8 cellular contexts compared by ENCODE assay signal in the genomic region with DNA sequence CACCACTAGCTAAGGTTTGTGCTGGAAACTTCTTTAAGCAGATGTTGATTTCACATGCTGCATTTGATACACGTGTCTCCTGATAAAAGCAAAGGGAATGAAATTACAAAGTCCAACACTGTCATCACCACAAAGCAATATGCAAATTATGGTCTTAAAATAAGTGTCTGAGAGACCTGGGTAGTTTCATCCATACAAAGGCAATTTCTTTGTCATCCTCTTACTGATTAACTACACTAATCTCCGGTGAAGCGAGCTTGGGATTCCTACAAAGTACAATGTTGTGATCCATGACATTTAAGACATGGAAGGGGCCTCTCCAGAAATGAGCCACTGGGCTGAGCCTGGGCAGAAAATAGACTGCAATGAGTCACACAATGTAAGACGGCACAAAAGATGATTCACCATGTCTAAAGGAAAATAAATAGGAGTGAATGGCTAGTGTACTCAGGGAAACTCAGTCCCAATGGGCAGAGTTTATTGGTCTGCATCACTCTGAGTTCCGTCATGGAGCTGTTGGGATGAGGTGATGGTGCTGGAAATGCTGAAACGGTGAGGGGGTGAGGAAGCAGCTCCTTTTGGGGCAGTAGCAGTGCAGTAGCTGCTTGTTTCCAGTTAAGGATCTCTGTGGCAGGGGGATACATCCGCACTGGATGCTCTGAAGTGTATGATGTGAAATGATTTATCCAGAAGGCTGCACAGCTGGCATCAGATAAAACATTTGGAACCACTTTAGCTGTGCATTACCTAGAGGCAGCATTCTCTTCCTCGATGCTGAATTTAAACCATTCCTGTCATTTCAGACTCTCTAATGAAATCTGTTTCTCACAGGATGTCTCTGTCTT.
DNase-seq lines count a peak whose midpoint lies in the region; ATAC-seq and TF ChIP-seq lines count a peak whose summit lies in the region.

No MANE protein-coding gene starts in this region.

- WGBS in endodermal cell (ENCODE audit: insufficient coverage in 1 of 2, insufficient read length in 1 of 2), 2 experiments = 87 to 96% methylated on average over 5 to 8 of the region's 8 CpGs

- H3K4me3 ChIP-seq in endodermal cell (ENCODE audit: low read length) = no peak overlapping the region

- H3K4me1 ChIP-seq in endodermal cell (ENCODE audit: control insufficient read depth, insufficient read depth, low read length) = peaks cover 10% of the 10 kb centered on the region

- DNase-seq in HFFc6 (peak; percentile 98), MV-4-11 (lab: John Stamatoyannopoulos, UW) (peak; percentile 55), endodermal cell (no peak), occipital lobe (lab: John Stamatoyannopoulos, UW) (peak; percentile 34)
- DNase-seq in stimulated activated CD4-positive, alpha-beta T cell treated with anti-CD3 and anti-CD28 coated beads, Interleukin-2, amount 100 ng/mL, for 48 hours = no peak
- no peak for DNase-seq in NK-92 treated with Interleukin-12 subunit alpha and Interleukin-12 subunit beta, amount 100 ng/mL, for 24 hours (lab: John Stamatoyannopoulos, UW)
- DNase-seq in activated T-cell treated with anti-CD3 and anti-CD28 coated beads, Interleukin-2, amount 50 U/mL, for 4 hours = no peak

- H3K27me3 Mint-ChIP-seq in HFFc6 (ENCODE audit: insufficient read depth) (no peaks in the 10 kb centered on the region), endodermal cell (ENCODE audit: insufficient read depth) (no peaks in the 10 kb centered on the region)
- H3K27me3 Mint-ChIP-seq in activated T-cell treated with anti-CD3 and anti-CD28 coated beads, Interleukin-2, amount 50 U/mL, for 4 hours (ENCODE audit: low read depth) = no peaks in the 10 kb centered on the region

- no peak for TF ChIP-seq CTCF in HFFc6 (IDR thresholded peaks at IDR 0.05)
- TF ChIP-seq CTCF in endodermal cell (conservative IDR thresholded peaks at IDR 0.05) = no peak

- peak overlapping the region; percentile 70 for H3K27ac ChIP-seq in endodermal cell (ENCODE audit: low read depth, low read length)

- H3K4me3 Mint-ChIP-seq in HFFc6 (peak overlapping the region; percentile 82), endodermal cell (no peak overlapping the region)
- H3K4me3 Mint-ChIP-seq in activated T-cell treated with anti-CD3 and anti-CD28 coated beads, Interleukin-2, amount 50 U/mL, for 4 hours = no peak overlapping the region

- H3K36me3 Mint-ChIP-seq in HFFc6 (ENCODE audit: low read depth) (peaks cover 18% of the 10 kb centered on the region), endodermal cell (ENCODE audit: low read depth) (no peaks in the 10 kb centered on the region)
- no peaks in the 10 kb centered on the region for H3K36me3 Mint-ChIP-seq in activated T-cell treated with anti-CD3 and anti-CD28 coated beads, Interleukin-2, amount 50 U/mL, for 4 hours (ENCODE audit: insufficient read depth)

- H3K9me3 ChIP-seq in endodermal cell (ENCODE audit: control insufficient read depth, low read length) = no peaks in the 10 kb centered on the region

- ATAC-seq in GM18519 (IDR thresholded peaks at IDR 0.05; ENCODE audit: low FRiP score, unreplicated experiment) = peak; percentile 78
- ATAC-seq in activated T-cell treated with anti-CD3 and anti-CD28 coated beads, Interleukin-2, amount 50 U/mL, for 4 hours = no peak

- no peaks in the 10 kb centered on the region for H3K27me3 ChIP-seq in endodermal cell (ENCODE audit: control insufficient read depth, insufficient read depth, low read length, poor library complexity, severe bottlenecking)

- H3K27ac Mint-ChIP-seq in HFFc6 (peak overlapping the region; percentile 91), endodermal cell (peak overlapping the region; percentile 46)

- peaks cover 4% of the 10 kb centered on the region; the same call in 1 of the 2 replicates for H3K9me3 Mint-ChIP-seq in HFFc6
- no peaks in the 10 kb centered on the region for H3K9me3 Mint-ChIP-seq in endodermal cell
- no peaks in the 10 kb centered on the region for H3K9me3 Mint-ChIP-seq in activated T-cell treated with anti-CD3 and anti-CD28 coated beads, Interleukin-2, amount 50 U/mL, for 4 hours

- H3K9ac ChIP-seq in endodermal cell (ENCODE audit: extremely low read depth, low read length, poor library complexity, severe bottlenecking) = no peak overlapping the region

- no peaks in the 10 kb centered on the region for H3K36me3 ChIP-seq in endodermal cell (ENCODE audit: control insufficient read depth, insufficient read depth, low read length)

- peaks cover 42% of the 10 kb centered on the region for H3K4me1 Mint-ChIP-seq in HFFc6 (ENCODE audit: low read depth)
- peaks cover 18% of the 10 kb centered on the region for H3K4me1 Mint-ChIP-seq in endodermal cell
- H3K4me1 Mint-ChIP-seq in activated T-cell treated with anti-CD3 and anti-CD28 coated beads, Interleukin-2, amount 50 U/mL, for 4 hours (ENCODE audit: low read depth) = no peaks in the 10 kb centered on the region

Comparison
In these comparisons a context has a peak if more than half of its experiments do, and no peak if none do; other contexts are left out.
1. DNase-seq: peak in HFFc6 (single experiment), MV-4-11 (single experiment) and occipital lobe (single experiment); none in endodermal cell (single experiment), stimulated activated CD4-positive, alpha-beta T cell treated with anti-CD3 and anti-CD28 coated beads, Interleukin-2, amount 100 ng/mL, for 48 hours (0 of 2), NK-92 treated with Interleukin-12 subunit alpha and Interleukin-12 subunit beta, amount 100 ng/mL, for 24 hours (single experiment) and activated T-cell treated with anti-CD3 and anti-CD28 coated beads, Interleukin-2, amount 50 U/mL, for 4 hours (single experiment).